Comparison of ENCODE assay signal across 15 cellular contexts in the genomic region with DNA sequence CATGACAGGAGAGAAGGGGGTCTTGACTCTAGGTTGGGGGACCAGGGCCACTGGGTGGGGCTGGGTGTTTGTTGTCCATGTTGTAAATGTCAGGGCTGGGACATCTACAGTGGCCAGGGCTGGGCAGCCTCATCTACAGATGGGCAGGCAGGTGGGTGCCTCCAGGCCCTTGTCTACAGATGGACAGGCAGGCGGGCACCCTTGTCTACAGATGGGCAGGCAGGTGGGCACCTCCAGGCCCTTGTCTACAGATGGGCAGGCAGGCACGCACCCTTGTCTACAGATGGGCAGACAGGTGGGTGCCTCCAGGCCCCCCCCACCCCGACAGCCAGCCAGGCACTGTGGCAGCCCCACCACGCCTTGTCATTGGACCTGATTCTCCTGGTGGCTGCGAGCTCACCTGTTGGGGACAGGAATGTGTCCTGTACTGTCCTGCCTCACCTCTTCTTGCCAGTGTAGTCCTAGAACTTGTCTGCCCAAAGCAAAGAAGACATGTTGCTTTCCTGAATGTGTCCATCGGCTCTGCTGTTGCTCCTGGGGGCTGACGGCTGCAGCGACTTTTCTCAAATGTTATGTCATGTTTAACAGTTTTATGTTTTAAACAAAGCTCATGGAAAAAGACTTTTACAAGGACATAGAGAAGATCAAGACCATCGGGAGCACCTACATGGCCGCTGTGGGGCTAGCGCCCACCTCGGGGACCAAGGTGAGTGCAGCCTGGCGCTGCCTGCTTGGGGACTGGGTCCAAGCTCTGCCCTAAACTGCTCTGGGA.
DNase-seq lines count a peak whose midpoint lies in the region; ATAC-seq and TF ChIP-seq lines count a peak whose summit lies in the region.
"Had no signal": no experiment of that assay in that cellular context is flagged by ENCODE, and none has a peak within 500 bp of the region (broad histone marks: within the 10 kb centered on the region; RNA-seq: fewer than 3 reads in every experiment).

No MANE protein-coding gene starts in this region.

- H2AFZ ChIP-seq in neural progenitor cell (replicated peaks) = no peak overlapping the region

- no peaks in the 10 kb centered on the region for H3K4me1 Mint-ChIP-seq in neural progenitor cell

- peak overlapping the region; percentile 69 for H3K27ac Mint-ChIP-seq in neural progenitor cell
- H3K27ac Mint-ChIP-seq: CD8-positive, alpha-beta T cell had no signal

- H3K4me3 ChIP-seq in colonic mucosa = no peak overlapping the region
- no peak overlapping the region for H3K4me3 ChIP-seq in neural progenitor cell

- H3K36me3 ChIP-seq in colonic mucosa = no peaks in the 10 kb centered on the region
- H3K36me3 ChIP-seq in neural progenitor cell = no peaks in the 10 kb centered on the region
- H3K36me3 ChIP-seq: BE2C had no signal

- peak; percentile 0 for DNase-seq in stimulated activated CD4-positive, alpha-beta T cell treated with anti-CD3 and anti-CD28 coated beads, Interleukin-4, amount 100 ng/mL, for 24 hours
- no peak for DNase-seq in stimulated activated CD4-positive, alpha-beta T cell treated with anti-CD3 and anti-CD28 coated beads, Interleukin-15, amount 100 ng/mL, for 24 hours
- DNase-seq in colonic mucosa (peak; percentile 7), neural progenitor cell (ENCODE audit: low spot score) (no peak), AG08395 (ENCODE audit: low spot score) (no peak), NCI-H226 (no peak)
- DNase-seq: BE2C, GF-D8, KBM-7, NCI-H1048, NCI-H1694 treated with DMSO at 0.1 percent for 48 hours, NCI-H446 had no signal

- H3K9ac ChIP-seq in colonic mucosa (ENCODE audit: low read depth in 2 of 2, low read length in 2 of 2) = no peak overlapping the region
- no peak overlapping the region for H3K9ac ChIP-seq in neural progenitor cell

- H3K4me1 ChIP-seq in colonic mucosa = no peaks in the 10 kb centered on the region
- H3K4me1 ChIP-seq in neural progenitor cell = no peaks in the 10 kb centered on the region
- H3K4me1 ChIP-seq: BE2C had no signal

- ATAC-seq in GM19035 (IDR thresholded peaks at IDR 0.05; ENCODE audit: unreplicated experiment) = no peak
- ATAC-seq: CD8-positive, alpha-beta T cell had no signal

- H3K27me3 Mint-ChIP-seq in neural progenitor cell (ENCODE audit: insufficient read depth, low read depth) = peaks cover 2% of the 10 kb centered on the region

- H3K9me3 ChIP-seq in colonic mucosa = no peaks in the 10 kb centered on the region
- no peaks in the 10 kb centered on the region for H3K9me3 ChIP-seq in neural progenitor cell (ENCODE audit: low read depth)
- H3K9me3 ChIP-seq: BE2C had no signal

- H3K36me3 Mint-ChIP-seq in neural progenitor cell = peaks cover 4% of the 10 kb centered on the region
- H3K36me3 Mint-ChIP-seq: CD8-positive, alpha-beta T cell had no signal

- H3F3A ChIP-seq in neural progenitor cell (ENCODE audit: low read depth) = no peaks in the 10 kb centered on the region

- H3K4me2 ChIP-seq in neural progenitor cell = no peak overlapping the region

- no peak overlapping the region for H3K27ac ChIP-seq in colonic mucosa
- H3K27ac ChIP-seq in neural progenitor cell = no peak overlapping the region
- H3K27ac ChIP-seq: RWPE1 had no signal

- intact Hi-C loops in colonic mucosa (cut with DNase I) = no loop called here

- H3K9me3 Mint-ChIP-seq in neural progenitor cell = no peaks in the 10 kb centered on the region
- H3K9me3 Mint-ChIP-seq: CD8-positive, alpha-beta T cell had no signal

- H3K4me3 Mint-ChIP-seq in neural progenitor cell = no peak overlapping the region
- H3K4me3 Mint-ChIP-seq: CD8-positive, alpha-beta T cell had no signal

- no peaks in the 10 kb centered on the region for H3K79me2 ChIP-seq in neural progenitor cell (ENCODE audit: low read depth)

- H3K27me3 ChIP-seq in colonic mucosa = no peaks in the 10 kb centered on the region
- H3K27me3 ChIP-seq in neural progenitor cell = no peaks in the 10 kb centered on the region
- H3K27me3 ChIP-seq: BE2C had no signal

- no peaks in the 10 kb centered on the region for H4K20me1 ChIP-seq in neural progenitor cell (ENCODE audit: low read depth)

- no peak for TF ChIP-seq CTCF in colonic mucosa (IDR thresholded peaks at IDR 0.05)
- TF ChIP-seq CTCF in neural progenitor cell (IDR thresholded peaks at IDR 0.05) = no peak

Comparison
In these comparisons a context has a peak if more than half of its experiments do, and no peak if none do; other contexts are left out.
1. DNase-seq: peak in stimulated activated CD4-positive, alpha-beta T cell treated with anti-CD3 and anti-CD28 coated beads, Interleukin-4, amount 100 ng/mL, for 24 hours (single experiment) and colonic mucosa (single experiment); none in stimulated activated CD4-positive, alpha-beta T cell treated with anti-CD3 and anti-CD28 coated beads, Interleukin-15, amount 100 ng/mL, for 24 hours (single experiment), neural progenitor cell (single experiment), AG08395 (single experiment) and NCI-H226 (single experiment).